ENCODE assay signal across 35 cellular contexts in the genomic region with DNA sequence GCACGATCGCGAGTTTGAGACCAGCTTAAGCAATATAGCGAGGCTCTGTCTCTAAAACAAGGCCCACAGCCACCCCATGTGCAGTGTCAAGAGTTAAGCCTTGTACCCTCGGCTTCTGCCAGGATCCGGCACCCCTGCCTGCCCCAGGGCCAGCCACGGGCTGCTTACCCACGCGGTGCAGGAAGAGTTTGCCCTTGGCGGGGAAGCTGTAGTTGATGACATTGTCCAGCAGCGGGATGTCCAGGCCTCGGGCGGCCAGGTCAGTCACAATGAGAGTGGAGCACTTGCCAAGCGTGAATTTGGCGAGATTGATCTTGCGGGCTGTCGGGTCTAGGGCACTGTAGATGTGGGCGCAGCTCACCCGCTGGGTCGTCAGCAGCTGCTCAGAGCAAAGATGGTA. TPM values are rescaled to one million over a fixed set of nuclear protein-coding genes. Genes with fewer than 3 reads are reported as not detected.
"Had no signal": no experiment of that assay in that cellular context is flagged by ENCODE, and none has a peak within 500 bp of the region (broad histone marks: within the 10 kb centered on the region; RNA-seq: fewer than 3 reads in every experiment).

No MANE protein-coding gene starts in this region.

- H3K4me3 ChIP-seq: adrenal gland, heart left ventricle, ovary, psoas muscle, smooth muscle cell, testis, transverse colon had no signal

- H3K4me3 Mint-ChIP-seq: activated CD4-positive, alpha-beta memory T cell treated with anti-CD3 and anti-CD28 coated beads, Interleukin-2, amount 10 ng/mL, durations not matched to agents 7 days and 5 days; activated CD4-positive, alpha-beta T cell treated with anti-CD3 and anti-CD28 coated beads, Interleukin-2, amount 10 ng/mL, durations not matched to agents 7 days and 5 days; activated T-cell treated with anti-CD3 and anti-CD28 coated beads, Interleukin-2, amount 50 U/mL, for 4 hours; brain; effector memory CD8-positive, alpha-beta T cell; immature natural killer cell had no signal

- H3K27ac ChIP-seq: adrenal gland, heart left ventricle, ovary, psoas muscle, testis, transverse colon had no signal

- H3K27me3 ChIP-seq: adrenal gland, heart left ventricle, ovary, testis, transverse colon had no signal

- H3K27ac Mint-ChIP-seq: activated CD4-positive, alpha-beta memory T cell treated with anti-CD3 and anti-CD28 coated beads, Interleukin-2, amount 10 ng/mL, durations not matched to agents 7 days and 5 days; activated CD4-positive, alpha-beta T cell treated with anti-CD3 and anti-CD28 coated beads, Interleukin-2, amount 10 ng/mL, durations not matched to agents 7 days and 5 days; activated naive CD4-positive, alpha-beta T cell treated with anti-CD3 and anti-CD28 coated beads, Interleukin-2, amount 50 U/mL, for 72 hours; activated T-helper 2 cell treated with anti-CD3 and anti-CD28 coated beads, Interferon-gamma antibody, Interleukin-2, Interleukin-4, amounts not matched to agents 10 μg/mL and 5 μg/mL and 100 μg/mL, durations not matched to agents 14 hours and 24 hours and 36 hours; effector memory CD8-positive, alpha-beta T cell; immature natural killer cell had no signal

- DNase-seq: activated CD4-positive, alpha-beta memory T cell treated with anti-CD3 and anti-CD28 coated beads, Interleukin-2, amount 10 ng/mL, durations not matched to agents 7 days and 5 days; activated CD4-positive, alpha-beta T cell treated with anti-CD3 and anti-CD28 coated beads, Interleukin-2, amount 10 ng/mL, durations not matched to agents 7 days and 5 days; activated CD8-positive, alpha-beta memory T cell treated with anti-CD3 and anti-CD28 coated beads, Interleukin-2, amount 50 U/mL, for 48 hours; activated T-cell treated with anti-CD3 and anti-CD28 coated beads, Interleukin-2, amount 50 U/mL, for 4 hours; cortex of kidney; effector memory CD8-positive, alpha-beta T cell; foreskin fibroblast; hypothalamus; immature natural killer cell; kidney; left colon; mammary epithelial cell; naive B cell; ovary; psoas muscle; stimulated activated CD4-positive, alpha-beta T cell treated with anti-CD3 and anti-CD28 coated beads, Interleukin-1b, Interleukin-23, amount 100 ng/mL, for 48 hours; stimulated activated CD4-positive, alpha-beta T cell treated with anti-CD3 and anti-CD28 coated beads, Interleukin-4, amount 100 ng/mL, for 4 hours; stimulated activated CD8-positive, alpha-beta memory T cell treated with anti-CD3 and anti-CD28 coated beads, Interleukin-4, amount 100 ng/mL, for 48 hours; stimulated activated naive CD8-positive, alpha-beta T cell treated with anti-CD3 and anti-CD28 coated beads, Interleukin-15, Interleukin-2, amounts not matched to agents 100 U/mL and 50 U/mL, for 24 hours; transverse colon had no signal

- H3K9me3 Mint-ChIP-seq: activated naive CD4-positive, alpha-beta T cell treated with anti-CD3 and anti-CD28 coated beads, Interleukin-2, amount 50 U/mL, for 72 hours; activated T-cell treated with anti-CD3 and anti-CD28 coated beads, Interleukin-2, amount 50 U/mL, for 4 hours; activated T-helper 2 cell treated with anti-CD3 and anti-CD28 coated beads, Interferon-gamma antibody, Interleukin-2, Interleukin-4, amounts not matched to agents 10 μg/mL and 5 μg/mL and 100 μg/mL, durations not matched to agents 14 hours and 24 hours and 36 hours; effector memory CD8-positive, alpha-beta T cell had no signal

- FAIRE-seq: kidney had no signal

- H3K9me3 ChIP-seq: adrenal gland, psoas muscle, testis, transverse colon had no signal

- ATAC-seq: activated CD4-positive, CD25-positive, alpha-beta regulatory T cell treated with anti-CD3 and anti-CD28 coated beads, Interleukin-2, amount 50 U/mL, for 24 hours; activated naive CD4-positive, alpha-beta T cell treated with anti-CD3 and anti-CD28 coated beads, Interleukin-2, amount 50 U/mL, for 72 hours; activated T-cell treated with anti-CD3 and anti-CD28 coated beads, Interleukin-2, amount 50 U/mL, for 4 hours; effector memory CD8-positive, alpha-beta T cell; heart left ventricle; left colon; psoas muscle; stimulated activated naive CD8-positive, alpha-beta T cell treated with anti-CD3 and anti-CD28 coated beads, Interleukin-15, Interleukin-2, amounts not matched to agents 100 U/mL and 50 U/mL, for 24 hours had no signal

- H3K4me1 Mint-ChIP-seq: brain had no signal

- H3K4me2 ChIP-seq: smooth muscle cell had no signal

- H3K36me3 ChIP-seq: ovary had no signal

- H3K4me1 ChIP-seq: heart left ventricle, psoas muscle, transverse colon had no signal

- H3K27me3 Mint-ChIP-seq: activated CD4-positive, alpha-beta memory T cell treated with anti-CD3 and anti-CD28 coated beads, Interleukin-2, amount 10 ng/mL, durations not matched to agents 7 days and 5 days; activated CD4-positive, alpha-beta T cell treated with anti-CD3 and anti-CD28 coated beads, Interleukin-2, amount 10 ng/mL, durations not matched to agents 7 days and 5 days; brain; effector memory CD8-positive, alpha-beta T cell; naive B cell had no signal

RNA-seq across cellular contexts. Expression of a gene that starts 22.7 kb away (rescaled TPM):
- total RNA-seq: activated T-helper 2 cell treated with anti-CD3 and anti-CD28 coated beads, Interferon-gamma antibody, Interleukin-2, Interleukin-4, amounts not matched to agents 10 μg/mL and 5 μg/mL and 100 μg/mL, durations not matched to agents 14 hours and 24 hours and 36 hours; aorta; cardiac septum; chondrocyte; endothelial cell of umbilical vein; heart left ventricle; mammary epithelial cell; psoas muscle; smooth muscle cell; transverse colon; urinary bladder had no signal
- polyA plus RNA-seq: endothelial cell of umbilical vein, immature natural killer cell, mammary epithelial cell, neural cell, smooth muscle cell had no signal

RNA-seq across cellular contexts. Expression of a gene that starts 36.6 kb away (rescaled TPM):
- total RNA-seq: aorta; cardiac septum; chondrocyte; endothelial cell of umbilical vein; heart left ventricle; smooth muscle cell; T-helper 1 cell treated with Interleukin-12 subunit alpha and Interleukin-12 subunit beta and Interleukin-4 antibody, amounts not matched to agents 30 ng/mL and 1 ng/mL, for 36 hours had no signal
- polyA plus RNA-seq: aorta, endothelial cell of umbilical vein, heart left ventricle, immature natural killer cell, psoas muscle, smooth muscle cell had no signal
